20 cellular contexts compared by ENCODE assay signal in the genomic region with DNA sequence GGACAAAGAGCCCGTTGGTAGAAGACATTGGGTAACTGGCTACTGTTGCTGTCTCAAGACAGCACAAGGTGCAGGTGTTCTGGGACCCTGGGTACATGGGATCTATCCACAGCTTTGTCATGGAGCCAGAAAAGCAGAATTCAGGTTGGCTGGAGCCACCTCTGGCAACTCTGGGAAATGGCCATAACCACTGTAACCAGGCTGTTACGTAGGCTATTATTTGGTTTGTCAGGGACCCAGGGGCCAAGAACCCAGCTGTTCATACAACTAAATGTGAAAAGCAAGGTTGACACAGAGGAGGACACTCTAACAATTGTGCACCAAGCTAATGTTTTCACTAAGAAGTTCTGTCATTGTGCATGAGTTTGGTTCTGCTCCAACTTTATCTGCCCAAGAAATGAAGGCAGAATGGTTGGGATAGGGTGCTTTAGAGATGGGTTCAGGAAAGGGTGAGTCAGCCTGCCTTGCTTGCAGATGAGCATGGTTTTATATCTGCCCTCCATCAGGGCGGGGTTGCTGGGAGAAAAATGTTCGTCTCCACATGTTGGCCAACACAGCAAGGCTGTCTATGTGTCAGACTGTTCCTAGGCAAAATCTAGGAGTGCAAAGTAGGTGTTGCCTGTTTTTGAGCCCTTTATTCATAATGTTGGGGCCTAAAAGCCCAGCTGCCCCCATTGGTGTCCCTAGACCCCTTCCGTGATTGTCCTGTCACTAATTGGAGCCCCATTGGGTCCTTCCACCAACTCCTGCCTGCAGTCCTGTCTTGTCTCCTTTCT.
DNase-seq lines count a peak whose midpoint lies in the region; ATAC-seq and TF ChIP-seq lines count a peak whose summit lies in the region.
"Had no signal": no experiment of that assay in that cellular context is flagged by ENCODE, and none has a peak within 500 bp of the region (broad histone marks: within the 10 kb centered on the region; RNA-seq: fewer than 3 reads in every experiment).

No MANE protein-coding gene starts in this region.

- H3K9me3 Mint-ChIP-seq in HFFc6, result peaks cover 28% of the 10 kb centered on the region

- DNase-seq in AG20443 (ENCODE audit: low spot score) (peak; percentile 72), HFFc6 (peak; percentile 83), SHP77 (lab: John Stamatoyannopoulos, UW) (peak; percentile 59), iris pigment epithelial cell (ENCODE audit: low read depth) (peak; percentile 38), Right ventricle myocardium inferior (ENCODE audit: missing footprints) (no peak), NCI-H1694 treated with DMSO at 0.1 percent for 48 hours (lab: John Stamatoyannopoulos, UW) (no peak)
- DNase-seq: activated CD4-positive, alpha-beta T cell treated with anti-CD3 and anti-CD28 coated beads for 4 hours; activated effector memory CD4-positive, alpha-beta T cell treated with anti-CD3 and anti-CD28 coated beads, Interleukin-2, amount 50 U/mL, for 16 hours; activated naive CD8-positive, alpha-beta T cell treated with anti-CD3 and anti-CD28 coated beads for 36 hours; activated T-cell treated with anti-CD3 and anti-CD28 coated beads for 4 hours; gastrocnemius medialis; left colon; NCI-H1048; NCI-H2029; NCI-H226; spleen; substantia nigra; upper lobe of right lung had no signal

- intact Hi-C loops in Right ventricle myocardium inferior (cut with DNase I), result no loop called here

- peaks cover 27% of the 10 kb centered on the region for H3K36me3 Mint-ChIP-seq in HFFc6 (ENCODE audit: low read depth)
- H3K36me3 Mint-ChIP-seq: activated naive CD8-positive, alpha-beta T cell treated with anti-CD3 and anti-CD28 coated beads for 36 hours had no signal

- H3K27me3 Mint-ChIP-seq in HFFc6 (ENCODE audit: insufficient read depth), result no peaks in the 10 kb centered on the region; the same call in none of the 2 replicates
- H3K27me3 Mint-ChIP-seq: activated naive CD8-positive, alpha-beta T cell treated with anti-CD3 and anti-CD28 coated beads for 36 hours had no signal

- H3K4me3 Mint-ChIP-seq in HFFc6, result no peak overlapping the region
- H3K4me3 Mint-ChIP-seq: activated naive CD8-positive, alpha-beta T cell treated with anti-CD3 and anti-CD28 coated beads for 36 hours had no signal

- ATAC-seq in Right ventricle myocardium inferior (no peak), HG03039 (IDR thresholded peaks at IDR 0.05; ENCODE audit: unreplicated experiment) (no peak), HG03432 (IDR thresholded peaks at IDR 0.05; ENCODE audit: unreplicated experiment) (no peak)
- ATAC-seq: gastrocnemius medialis, left colon, upper lobe of right lung had no signal

- H3K27ac Mint-ChIP-seq in HFFc6, result peak overlapping the region; percentile 53
- H3K27ac Mint-ChIP-seq: activated naive CD8-positive, alpha-beta T cell treated with anti-CD3 and anti-CD28 coated beads for 36 hours had no signal

- peaks cover 43% of the 10 kb centered on the region for H3K4me1 Mint-ChIP-seq in HFFc6 (ENCODE audit: low read depth)
- H3K4me1 Mint-ChIP-seq: activated naive CD8-positive, alpha-beta T cell treated with anti-CD3 and anti-CD28 coated beads for 36 hours had no signal

- no peak for TF ChIP-seq CTCF in HFFc6 (IDR thresholded peaks at IDR 0.05)

Comparison
In these comparisons a context has a peak if more than half of its experiments do, and no peak if none do; other contexts are left out.
1. DNase-seq: peak in AG20443 (single experiment), HFFc6 (single experiment), SHP77 (2 of 2) and iris pigment epithelial cell (single experiment); none in Right ventricle myocardium inferior (single experiment) and NCI-H1694 treated with DMSO at 0.1 percent for 48 hours (single experiment).